Comparison of ENCODE assay signal across 8 cellular contexts in genomic region chr11:34512810-34513673, GRCh38. TPM values are rescaled to one million over a fixed set of nuclear protein-coding genes. Genes with fewer than 3 reads are reported as not detected.
DNase-seq lines count a peak whose midpoint lies in the region; ATAC-seq and TF ChIP-seq lines count a peak whose summit lies in the region.

No MANE protein-coding gene starts in this region.

- H3K27ac ChIP-seq in ascending aorta: no peak overlapping the region

- intact Hi-C loops in ascending aorta (cut with DNase I): no loop called here

- ATAC-seq in GM21390 (IDR thresholded peaks at IDR 0.05; ENCODE audit: unreplicated experiment): peak; percentile 87

- no peak overlapping the region for H3K4me3 ChIP-seq in ascending aorta

- no peaks in the 10 kb centered on the region for H3K27me3 ChIP-seq in ascending aorta

- TF ChIP-seq CTCF in ascending aorta (IDR thresholded peaks at IDR 0.05): peak in 2 of 3 experiments; percentile 23 to 37

- H3K36me3 ChIP-seq in ascending aorta: no peaks in the 10 kb centered on the region

- no peaks in the 10 kb centered on the region for H3K9me3 ChIP-seq in ascending aorta

- DNase-seq in EL (peak; percentile 59), HuH-7.5 (ENCODE audit: low spot score) (peak; percentile 47), SW480 (ENCODE audit: low spot score) (peak; percentile 46), ascending aorta (ENCODE audit: low spot score in 2 of 2) (no peak), iPS DF 19.7 (ENCODE audit: low read depth, low spot score) (peak; percentile 38), NCI-H2107 treated with DMSO at 0.1 percent for 48 hours (lab: John Stamatoyannopoulos, UW; ENCODE audit: unreplicated experiment) (no peak)
- peak; percentile 9 to 42 (median 34) for DNase-seq in stimulated activated CD4-positive, alpha-beta T cell treated with anti-CD3 and anti-CD28 coated beads, Interleukin-1b, Interleukin-23, amount 100 ng/mL, for 24 hours (ENCODE audit: low read depth in 4 of 4, low spot score in 1 of 4)

- no peaks in the 10 kb centered on the region for H3K4me1 ChIP-seq in ascending aorta

RNA-seq across cellular contexts. Expression of gene ELF5, which starts 0.6 kb away (rescaled TPM):
- not detected for total RNA-seq in ascending aorta

Comparison
In these comparisons a context has a peak if more than half of its experiments do, and no peak if none do; other contexts are left out.
1. DNase-seq: peak in EL (single experiment), HuH-7.5 (single experiment), SW480 (single experiment), iPS DF 19.7 (single experiment) and stimulated activated CD4-positive, alpha-beta T cell treated with anti-CD3 and anti-CD28 coated beads, Interleukin-1b, Interleukin-23, amount 100 ng/mL, for 24 hours (4 of 4); none in ascending aorta (0 of 2) and NCI-H2107 treated with DMSO at 0.1 percent for 48 hours (single experiment).